14 cellular contexts compared by ENCODE assay signal in the genomic region with DNA sequence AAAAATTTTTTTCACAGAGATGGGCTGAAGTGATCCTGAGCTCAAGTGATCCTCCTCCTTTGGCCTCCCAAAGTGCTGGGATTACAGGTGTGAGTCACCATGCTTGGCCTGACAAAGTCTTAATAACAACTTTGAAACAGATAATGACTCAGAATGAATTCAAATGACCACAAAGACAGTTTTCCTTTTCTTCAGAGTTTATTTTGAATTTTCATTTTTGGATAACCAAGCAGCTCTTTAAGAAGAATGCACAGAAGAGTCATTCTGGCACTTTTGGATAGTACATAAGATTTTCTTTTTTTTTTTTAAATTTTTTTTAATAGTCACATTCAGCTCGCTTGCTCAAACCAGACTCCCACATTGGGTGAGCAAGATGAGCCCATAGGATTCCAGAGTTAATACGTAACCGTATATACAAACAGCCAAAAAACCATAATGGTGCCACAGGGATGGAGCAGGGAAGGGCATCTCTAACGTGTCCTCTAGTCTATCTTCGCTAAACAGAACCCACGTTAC. TPM values are rescaled to one million over a fixed set of nuclear protein-coding genes. Genes with fewer than 3 reads are reported as not detected.
DNase-seq lines count a peak whose midpoint lies in the region; ATAC-seq and TF ChIP-seq lines count a peak whose summit lies in the region.
"Had no signal": no experiment of that assay in that cellular context is flagged by ENCODE, and none has a peak within 500 bp of the region (broad histone marks: within the 10 kb centered on the region; RNA-seq: fewer than 3 reads in every experiment).

No MANE protein-coding gene starts in this region.

- TF ChIP-seq EP300 in ovary (IDR thresholded peaks at IDR 0.05): no peak

- intact Hi-C loops in ovary (cut with DNase I): loop anchor here in 3 of 4 donors (5.0 kb wide), 1 partner anchor 161 kb away; the partner anchor contains the start of gene FAM171A1 (in 3 of the 3)

- H3K9me2 ChIP-seq in GM23248 (ENCODE audit: insufficient read depth): no peaks in the 10 kb centered on the region

- H3K36me3 ChIP-seq in GM23248 (ENCODE audit: low read depth) (no peaks in the 10 kb centered on the region), ovary (no peaks in the 10 kb centered on the region)

- no peak for TF ChIP-seq POLR2A in ovary (IDR thresholded peaks at IDR 0.05)

- H3K4me2 ChIP-seq in GM23248 (ENCODE audit: unreplicated experiment): peak overlapping the region; percentile 70

- no peaks in the 10 kb centered on the region for H3K9me3 Mint-ChIP-seq in activated naive CD8-positive, alpha-beta T cell treated with anti-CD3 and anti-CD28 coated beads for 36 hours
- H3K9me3 Mint-ChIP-seq: activated T-cell treated with anti-CD3 and anti-CD28 coated beads, Interleukin-2, amount 50 U/mL, for 72 hours; stimulated activated naive CD8-positive, alpha-beta T cell treated with anti-CD3 and anti-CD28 coated beads, Interleukin-15, Interleukin-2, amounts not matched to agents 100 ng/mL and 50 ng/mL, for 24 hours had no signal

- in situ Hi-C loops in GM23248 (cut with MboI): no loop called here

- H4K20me1 ChIP-seq in GM23248 (ENCODE audit: insufficient read depth): no peaks in the 10 kb centered on the region

- WGBS in GM23248 (ENCODE audit: low coverage in 1 of 2, low lambda C conversion rate in 2 of 2, missing lambda C conversion rate in 2 of 2), 2 experiments: 40 to 42% methylated on average over 6 of the region's 6 CpGs
- WGBS in ovary, 3 donors: 65 to 86% (median 69%) methylated on average over 6 of the region's 6 CpGs

- H3K9ac ChIP-seq in GM23248: peak overlapping the region; percentile 30

- H3K27ac Mint-ChIP-seq in activated naive CD8-positive, alpha-beta T cell treated with anti-CD3 and anti-CD28 coated beads for 36 hours: no peak overlapping the region
- H3K27ac Mint-ChIP-seq: activated T-cell treated with anti-CD3 and anti-CD28 coated beads, Interleukin-2, amount 50 U/mL, for 72 hours; stimulated activated naive CD8-positive, alpha-beta T cell treated with anti-CD3 and anti-CD28 coated beads, Interleukin-15, Interleukin-2, amounts not matched to agents 100 ng/mL and 50 ng/mL, for 24 hours had no signal

- peaks cover 4% of the 10 kb centered on the region for H3K36me3 Mint-ChIP-seq in activated naive CD8-positive, alpha-beta T cell treated with anti-CD3 and anti-CD28 coated beads for 36 hours

- H3K27me3 Mint-ChIP-seq in activated naive CD8-positive, alpha-beta T cell treated with anti-CD3 and anti-CD28 coated beads for 36 hours: no peaks in the 10 kb centered on the region
- H3K27me3 Mint-ChIP-seq: stimulated activated naive CD8-positive, alpha-beta T cell treated with anti-CD3 and anti-CD28 coated beads, Interleukin-15, Interleukin-2, amounts not matched to agents 100 ng/mL and 50 ng/mL, for 24 hours had no signal

- H3K79me2 ChIP-seq in GM23248 (ENCODE audit: insufficient read depth): no peaks in the 10 kb centered on the region

- peak overlapping the region; percentile 82 for H3K27ac ChIP-seq in GM23248
- H3K27ac ChIP-seq in foreskin keratinocyte: no peak overlapping the region
- H3K27ac ChIP-seq in ovary: no peak overlapping the region

- H3K27me3 ChIP-seq in GM23248 (replicated peaks; ENCODE audit: insufficient read depth) (no peaks in the 10 kb centered on the region), foreskin keratinocyte (no peaks in the 10 kb centered on the region), ovary (no peaks in the 10 kb centered on the region)

- H3K4me3 ChIP-seq in AG09309 (ENCODE audit: control insufficient read depth, low read depth, low read length) (no peak overlapping the region), GM23248 (no peak overlapping the region; the same call in 1 of the 2 replicates), ovary (no peak overlapping the region)

- H3K4me1 Mint-ChIP-seq in activated naive CD8-positive, alpha-beta T cell treated with anti-CD3 and anti-CD28 coated beads for 36 hours: peaks cover 40% of the 10 kb centered on the region

- DNase-seq in AG09309 (ENCODE audit: low read depth) (peak; percentile 51), GM23248 (peak; percentile 91), foreskin keratinocyte (peak in 1 of 2 donors; percentile 64), CD1c-positive myeloid dendritic cell (ENCODE audit: extremely low spot score) (no peak), ovary (no peak)
- DNase-seq in activated naive CD8-positive, alpha-beta T cell treated with anti-CD3 and anti-CD28 coated beads for 36 hours: peak; percentile 12
- DNase-seq: activated T-cell treated with anti-CD3 and anti-CD28 coated beads, Interleukin-2, amount 50 U/mL, for 72 hours; DMS53; left ventricle myocardium superior; MM.1S; NCI-H2227 treated with DMSO at 0.1 percent for 48 hours had no signal

- H2AFZ ChIP-seq in GM23248: peak overlapping the region; percentile 48; the same call in 1 of the 2 replicates

- H3K4me3 Mint-ChIP-seq in activated naive CD8-positive, alpha-beta T cell treated with anti-CD3 and anti-CD28 coated beads for 36 hours: no peak overlapping the region
- H3K4me3 Mint-ChIP-seq: activated T-cell treated with anti-CD3 and anti-CD28 coated beads, Interleukin-2, amount 50 U/mL, for 72 hours; stimulated activated naive CD8-positive, alpha-beta T cell treated with anti-CD3 and anti-CD28 coated beads, Interleukin-15, Interleukin-2, amounts not matched to agents 100 ng/mL and 50 ng/mL, for 24 hours had no signal

- TF ChIP-seq CTCF in AG09309 (IDR thresholded peaks at IDR 0.05; ENCODE audit: control insufficient read depth, insufficient read depth, low read depth, low read length, missing control alignments): no peak
- no peak for TF ChIP-seq CTCF in foreskin keratinocyte (conservative IDR thresholded peaks at IDR 0.05)
- TF ChIP-seq CTCF in ovary (IDR thresholded peaks at IDR 0.05): no peak

- peaks cover 15% of the 10 kb centered on the region for H3K4me1 ChIP-seq in GM23248 (ENCODE audit: insufficient read depth)
- H3K4me1 ChIP-seq in foreskin keratinocyte: no peaks in the 10 kb centered on the region
- H3K4me1 ChIP-seq in ovary (ENCODE audit: insufficient read depth): peaks cover 2% of the 10 kb centered on the region

- peak; percentile 90 for ATAC-seq in foreskin keratinocyte
- ATAC-seq in GM18861 (IDR thresholded peaks at IDR 0.05; ENCODE audit: unreplicated experiment): no peak
- ATAC-seq in GM19023 (IDR thresholded peaks at IDR 0.05; ENCODE audit: unreplicated experiment): no peak
- ATAC-seq: activated T-cell treated with anti-CD3 and anti-CD28 coated beads, Interleukin-2, amount 50 U/mL, for 72 hours; left ventricle myocardium superior had no signal

- peaks cover 21% of the 10 kb centered on the region for H3F3A ChIP-seq in GM23248 (ENCODE audit: insufficient read depth)

- H3K9me3 ChIP-seq in GM23248 (ENCODE audit: low read depth) (no peaks in the 10 kb centered on the region), ovary (no peaks in the 10 kb centered on the region)

RNA-seq across cellular contexts. Expression of gene NMT2, which starts 43.0 kb away (rescaled TPM):
- 28.6 and 35.9 TPM in 2 replicates for total RNA-seq in GM23248 (2014; rRNA removed; shearing (Covaris generic))
- polyA plus RNA-seq in GM23248 (2016; fragmentation: Nextera tagmentation; extraction: Ambion mirVana) (24.9 and 26.3 TPM in 2 replicates), foreskin keratinocyte (9.2 and 10.4 TPM in 2 replicates), ovary (10 to 100 TPM; 13.9 to 25.8 TPM)
- total RNA-seq in activated naive CD8-positive, alpha-beta T cell treated with anti-CD3 and anti-CD28 coated beads for 36 hours: 10 to 100 TPM; 11.3 to 11.7 TPM
- total RNA-seq in foreskin keratinocyte (14.5 and 16.5 TPM in 2 replicates), ovary (10 to 100 TPM; 11.5 to 30.3 (median 26.3) TPM)

Comparison
In these comparisons a context has a peak if more than half of its experiments do, and no peak if none do; other contexts are left out.
1. DNase-seq: peak in AG09309 (single experiment), GM23248 (single experiment) and activated naive CD8-positive, alpha-beta T cell treated with anti-CD3 and anti-CD28 coated beads for 36 hours (single experiment); none in CD1c-positive myeloid dendritic cell (single experiment) and ovary (0 of 5).